ENCODE assay signal across 1 cellular context in genomic region chr2:84969511-84970265, GRCh38.
TF ChIP-seq lines count a peak whose summit lies in the region.

No MANE protein-coding gene starts in this region.

TF ChIP-seq in HepG2, 621 proteins besides CTCF, POLR2A, EP300 and RAD21 (continued from another document and continues in another):
- TF ChIP-seq HDAC1 (CRISPR knock-in tag; IDR thresholded peaks at IDR 0.05) = peak; percentile 46; the same call in 1 of the 2 replicates
- no peak for TF ChIP-seq NFYC (CRISPR knock-in tag; IDR thresholded peaks at IDR 0.05)
- 0 out of 2 replicates have a peak, but pooled peaks have one; percentile 30 for TF ChIP-seq GATAD1 (CRISPR knock-in tag; IDR thresholded peaks at IDR 0.05)
- peak; percentile 52; the same call in 1 of the 2 replicates for TF ChIP-seq ZNF337 (CRISPR knock-in tag; IDR thresholded peaks at IDR 0.05; ENCODE audit: borderline replicate concordance, low read depth)
- TF ChIP-seq MED13 (CRISPR knock-in tag; IDR thresholded peaks at IDR 0.05) = no peak
- peak; percentile 86; the same call in 1 of the 2 replicates for TF ChIP-seq ZNF768 (CRISPR knock-in tag; IDR thresholded peaks at IDR 0.05)
- TF ChIP-seq RCOR2 (CRISPR knock-in tag; IDR thresholded peaks at IDR 0.05) = peak; percentile 78; the same call in 1 of the 2 replicates
- TF ChIP-seq HNRNPH1 (optimal IDR thresholded peaks at IDR 0.05; ENCODE audit: low read depth, low read length) = no peak
- no peak for TF ChIP-seq CEBPB (IDR thresholded peaks at IDR 0.05; ENCODE audit: borderline replicate concordance, low read depth, low read length)
- 0 out of 2 replicates have a peak, but pooled peaks have one; percentile 11 for TF ChIP-seq ZSCAN29 (CRISPR knock-in tag; conservative IDR thresholded peaks at IDR 0.05)
- peak; percentile 63; the same call in 1 of the 2 replicates for TF ChIP-seq KDM1A (CRISPR knock-in tag; IDR thresholded peaks at IDR 0.05)
- TF ChIP-seq ZBTB3 (CRISPR knock-in tag; IDR thresholded peaks at IDR 0.05; ENCODE audit: borderline replicate concordance, low read depth) = peak; percentile 49; the same call in 1 of the 2 replicates
- 0 out of 2 replicates have a peak, but pooled peaks have one; percentile 23 for TF ChIP-seq ZNF292 (CRISPR knock-in tag; IDR thresholded peaks at IDR 0.05; ENCODE audit: borderline replicate concordance, low read depth)
- TF ChIP-seq SNAPC2 (CRISPR knock-in tag; IDR thresholded peaks at IDR 0.05) = 0 out of 2 replicates have a peak, but pooled peaks have one; percentile 10
- no peak for TF ChIP-seq ERF (CRISPR knock-in tag; IDR thresholded peaks at IDR 0.05)
- 0 out of 2 replicates have a peak, but pooled peaks have one; percentile 9 for TF ChIP-seq AKNA (CRISPR knock-in tag; IDR thresholded peaks at IDR 0.05; ENCODE audit: borderline replicate concordance)
- TF ChIP-seq ZNF775 (CRISPR knock-in tag; IDR thresholded peaks at IDR 0.05; ENCODE audit: borderline replicate concordance) = 0 out of 2 replicates have a peak, but pooled peaks have one; percentile 16
- no peak for TF ChIP-seq DDIT3 (CRISPR knock-in tag; IDR thresholded peaks at IDR 0.05)
- 0 out of 2 replicates have a peak, but pooled peaks have one; percentile 21 for TF ChIP-seq ZSCAN22 (CRISPR knock-in tag; IDR thresholded peaks at IDR 0.05)
- no peak for TF ChIP-seq KIAA2018 (CRISPR knock-in tag; IDR thresholded peaks at IDR 0.05; ENCODE audit: borderline replicate concordance)
- TF ChIP-seq PAXIP1 (CRISPR knock-in tag; conservative IDR thresholded peaks at IDR 0.05) = peak; percentile 20; the same call in 1 of the 2 replicates
- 0 out of 2 replicates have a peak, but pooled peaks have one; percentile 25 for TF ChIP-seq ADNP (CRISPR knock-in tag; IDR thresholded peaks at IDR 0.05)
- 0 out of 2 replicates have a peak, but pooled peaks have one; percentile 54 for TF ChIP-seq ZNF350 (CRISPR knock-in tag; IDR thresholded peaks at IDR 0.05; ENCODE audit: borderline replicate concordance, low read depth)
- TF ChIP-seq SYNCRIP (IDR thresholded peaks at IDR 0.05; ENCODE audit: insufficient read depth, low read depth, low read length) = no peak
- TF ChIP-seq ZMYM3 (CRISPR knock-in tag; IDR thresholded peaks at IDR 0.05) = peak; percentile 80
- peak; percentile 46; the same call in 1 of the 2 replicates for TF ChIP-seq MXD4 (CRISPR knock-in tag; IDR thresholded peaks at IDR 0.05)
- peak; percentile 92; the same call in 1 of the 2 replicates for TF ChIP-seq GZF1 (CRISPR knock-in tag; IDR thresholded peaks at IDR 0.05)
- no peak for TF ChIP-seq PAWR (CRISPR knock-in tag; IDR thresholded peaks at IDR 0.05; ENCODE audit: borderline replicate concordance)
- no peak for TF ChIP-seq ZNF512B (CRISPR knock-in tag; IDR thresholded peaks at IDR 0.05; ENCODE audit: borderline replicate concordance)
- no peak for TF ChIP-seq ZBTB14 (CRISPR knock-in tag; IDR thresholded peaks at IDR 0.05)
- TF ChIP-seq ZNF34 (CRISPR knock-in tag; IDR thresholded peaks at IDR 0.05; ENCODE audit: borderline replicate concordance) = 0 out of 2 replicates have a peak, but pooled peaks have one; percentile 84
- TF ChIP-seq MAX (IDR thresholded peaks at IDR 0.05) = peak; percentile 37; the same call in 1 of the 2 replicates
- TF ChIP-seq ZSCAN20 (CRISPR knock-in tag; IDR thresholded peaks at IDR 0.05; ENCODE audit: borderline replicate concordance) = 0 out of 2 replicates have a peak, but pooled peaks have one; percentile 8
- no peak for TF ChIP-seq ZNF550 (CRISPR knock-in tag; IDR thresholded peaks at IDR 0.05; ENCODE audit: borderline replicate concordance)
- peak; percentile 89 for TF ChIP-seq ZNF629 (CRISPR knock-in tag; conservative IDR thresholded peaks at IDR 0.05)
- TF ChIP-seq ZNF234 (CRISPR knock-in tag; conservative IDR thresholded peaks at IDR 0.05) = no peak
- TF ChIP-seq RARA (CRISPR knock-in tag; IDR thresholded peaks at IDR 0.05) = peak; percentile 10; the same call in 1 of the 2 replicates
- TF ChIP-seq ZNF33A (CRISPR knock-in tag; IDR thresholded peaks at IDR 0.05; ENCODE audit: borderline replicate concordance) = peak; percentile 38; the same call in 1 of the 2 replicates
- TF ChIP-seq PCBP1 (IDR thresholded peaks at IDR 0.05; ENCODE audit: borderline replicate concordance, low read depth, low read length) = no peak
